Comparison of ENCODE assay signal across 16 cellular contexts in the genomic region with DNA sequence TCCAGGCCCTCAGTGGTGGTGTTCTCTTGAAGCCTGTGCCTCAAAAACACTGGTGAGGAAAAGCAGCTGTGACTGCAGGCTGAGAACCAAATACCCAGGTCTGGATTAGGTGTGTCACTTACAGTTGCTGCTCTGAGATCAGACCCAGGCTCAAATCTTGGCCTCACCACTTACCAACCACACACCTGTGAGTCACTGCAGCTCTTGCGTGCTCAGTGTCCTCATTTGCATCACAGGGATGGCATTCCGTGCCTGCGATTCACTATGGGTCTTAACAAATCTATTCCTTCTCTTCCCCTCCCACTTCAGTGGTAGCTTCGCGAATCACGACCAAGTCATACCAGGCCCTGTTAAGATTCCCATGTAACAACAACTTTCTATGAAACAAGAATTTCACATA.
A peak's percentile ranks its signal among the peaks of the same experiment; 100 is the strongest.
DNase-seq lines count a peak whose midpoint lies in the region; ATAC-seq and TF ChIP-seq lines count a peak whose summit lies in the region.
"Had no signal": no experiment of that assay in that cellular context is flagged by ENCODE, and none has a peak within 500 bp of the region (broad histone marks: within the 10 kb centered on the region; RNA-seq: fewer than 3 reads in every experiment).

No MANE protein-coding gene starts in this region.

- no peak for TF ChIP-seq POLR2A in thyroid gland (IDR thresholded peaks at IDR 0.05)

- no peaks in the 10 kb centered on the region for H3K36me3 ChIP-seq in PC-3 (ENCODE audit: low read depth, low read length)
- H3K36me3 ChIP-seq in thyroid gland = no peaks in the 10 kb centered on the region
- no peaks in the 10 kb centered on the region for H3K36me3 ChIP-seq in tibial artery
- H3K36me3 ChIP-seq: prostate gland had no signal

- no peaks in the 10 kb centered on the region for H3K79me2 ChIP-seq in PC-3 (ENCODE audit: low read length)
- H3K79me2 ChIP-seq: hepatocyte had no signal

- H3K9ac ChIP-seq in PC-3 (ENCODE audit: low read length) = no peak overlapping the region

- H3K9me3 Mint-ChIP-seq in activated T-helper 1 cell treated with anti-CD3 and anti-CD28 coated beads, Interleukin-12 subunit alpha, Interleukin-12 subunit beta, Interleukin-2, Interleukin-4 antibody, amounts not matched to agents 30 ng/mL and 10 ng/mL and 1 ng/mL, durations not matched to agents 14 hours and 24 hours and 36 hours = no peaks in the 10 kb centered on the region

- no peaks in the 10 kb centered on the region for H3K4me1 Mint-ChIP-seq in activated T-helper 1 cell treated with anti-CD3 and anti-CD28 coated beads, Interleukin-12 subunit alpha, Interleukin-12 subunit beta, Interleukin-2, Interleukin-4 antibody, amounts not matched to agents 30 ng/mL and 10 ng/mL and 1 ng/mL, durations not matched to agents 14 hours and 24 hours and 36 hours (ENCODE audit: low read depth)
- H3K4me1 Mint-ChIP-seq: mesothelial cell of epicardium had no signal

- H3K4me3 ChIP-seq in PC-3 (ENCODE audit: low read length) (no peak overlapping the region), thyroid gland (replicated peaks in 1 of 3) (no peak overlapping the region), tibial artery (no peak overlapping the region)
- H3K4me3 ChIP-seq: hepatocyte, prostate gland had no signal

- TF ChIP-seq CTCF in PC-3 (conservative IDR thresholded peaks at IDR 0.05; ENCODE audit: low read depth, low read length) = no peak
- TF ChIP-seq CTCF in thyroid gland (IDR thresholded peaks at IDR 0.05) = no peak
- TF ChIP-seq CTCF in tibial artery (IDR thresholded peaks at IDR 0.05) = no peak

- no peaks in the 10 kb centered on the region for H3K9me2 ChIP-seq in PC-3 (replicated peaks; ENCODE audit: low read length)

- no peaks in the 10 kb centered on the region for H3K36me3 Mint-ChIP-seq in activated T-helper 1 cell treated with anti-CD3 and anti-CD28 coated beads, Interleukin-12 subunit alpha, Interleukin-12 subunit beta, Interleukin-2, Interleukin-4 antibody, amounts not matched to agents 30 ng/mL and 10 ng/mL and 1 ng/mL, durations not matched to agents 14 hours and 24 hours and 36 hours (ENCODE audit: low read depth)
- H3K36me3 Mint-ChIP-seq: mesothelial cell of epicardium had no signal

- no peak overlapping the region for H3K4me3 Mint-ChIP-seq in activated T-helper 1 cell treated with anti-CD3 and anti-CD28 coated beads, Interleukin-12 subunit alpha, Interleukin-12 subunit beta, Interleukin-2, Interleukin-4 antibody, amounts not matched to agents 30 ng/mL and 10 ng/mL and 1 ng/mL, durations not matched to agents 14 hours and 24 hours and 36 hours
- H3K4me3 Mint-ChIP-seq: activated naive CD8-positive, alpha-beta T cell; mesothelial cell of epicardium had no signal

- POLR2A ChIA-PET in PC-3 (lab: Charles Lee; ENCODE audit: unreplicated experiment) = no interaction called here

- H3K27me3 Mint-ChIP-seq in activated T-helper 1 cell treated with anti-CD3 and anti-CD28 coated beads, Interleukin-12 subunit alpha, Interleukin-12 subunit beta, Interleukin-2, Interleukin-4 antibody, amounts not matched to agents 30 ng/mL and 10 ng/mL and 1 ng/mL, durations not matched to agents 14 hours and 24 hours and 36 hours (ENCODE audit: insufficient read depth) = no peaks in the 10 kb centered on the region

- H3K27ac ChIP-seq in PC-3 (ENCODE audit: low read length) = no peak overlapping the region
- no peak overlapping the region for H3K27ac ChIP-seq in thyroid gland
- no peak overlapping the region for H3K27ac ChIP-seq in tibial artery
- H3K27ac ChIP-seq: hepatocyte, prostate gland had no signal

- DNase-seq in GM04503 (ENCODE audit: low read depth) (peak; percentile 60), PC-3 (peak; percentile 1), myocyte (ENCODE audit: low read depth) (peak; percentile 76), thyroid gland (no peak), tibial artery (no peak)
- no peak for DNase-seq in activated T-helper 1 cell treated with anti-CD3 and anti-CD28 coated beads, Interleukin-12 subunit alpha, Interleukin-12 subunit beta, Interleukin-2, Interleukin-4 antibody, amounts not matched to agents 30 ng/mL and 10 ng/mL and 1 ng/mL, durations not matched to agents 14 hours and 24 hours and 36 hours (ENCODE audit: low spot score)
- DNase-seq in stimulated activated CD4-positive, alpha-beta T cell treated with anti-CD3 and anti-CD28 coated beads, Interleukin-4, amount 100 ng/mL, for 4 hours = no peak
- DNase-seq: COR-L47; Karpas-422; RPMI8226; stimulated activated CD4-positive, alpha-beta T cell treated with anti-CD3 and anti-CD28 coated beads, Interleukin-4, amount 100 ng/mL, for 24 hours had no signal

- H3K4me2 ChIP-seq in PC-3 (ENCODE audit: low read length) = no peak overlapping the region
- H3K4me2 ChIP-seq: hepatocyte had no signal

- no peaks in the 10 kb centered on the region for H3F3A ChIP-seq in PC-3 (ENCODE audit: low read length, unreplicated experiment)

- H2AFZ ChIP-seq in PC-3 (ENCODE audit: low read length) = no peak overlapping the region
- H2AFZ ChIP-seq: hepatocyte had no signal

- intact Hi-C loops in PC-3 (cut with micrococcal nuclease) (no loop called here), thyroid gland (cut with DNase I) (no loop called here), tibial artery (cut with DNase I; ENCODE audit: low total_unique reads) (no loop called here)
- intact Hi-C loops in activated T-helper 1 cell treated with anti-CD3 and anti-CD28 coated beads, Interleukin-12 subunit alpha, Interleukin-12 subunit beta, Interleukin-2, Interleukin-4 antibody, amounts not matched to agents 30 ng/mL and 10 ng/mL and 1 ng/mL, durations not matched to agents 14 hours and 24 hours and 36 hours (cut with micrococcal nuclease) = no loop called here

- no peak overlapping the region for H3K27ac Mint-ChIP-seq in activated T-helper 1 cell treated with anti-CD3 and anti-CD28 coated beads, Interleukin-12 subunit alpha, Interleukin-12 subunit beta, Interleukin-2, Interleukin-4 antibody, amounts not matched to agents 30 ng/mL and 10 ng/mL and 1 ng/mL, durations not matched to agents 14 hours and 24 hours and 36 hours
- H3K27ac Mint-ChIP-seq: activated naive CD8-positive, alpha-beta T cell; mesothelial cell of epicardium had no signal

- no peaks in the 10 kb centered on the region for H4K20me1 ChIP-seq in PC-3 (ENCODE audit: low read length)

- no TSS peak for BruUV-seq in PC-3 (replicated peaks; lab: Mats Ljungman, UMichigan)

- no peak for ATAC-seq in PC-3
- ATAC-seq in esophagus mucosa = peak; percentile 60

- H3K4me1 ChIP-seq in PC-3 (ENCODE audit: insufficient read depth, low read length) (no peaks in the 10 kb centered on the region), thyroid gland (no peaks in the 10 kb centered on the region), tibial artery (no peaks in the 10 kb centered on the region)
- H3K4me1 ChIP-seq: prostate gland had no signal

- WGBS in thyroid gland, 2 donors = 75 to 79% methylated on average over 6 of the region's 6 CpGs

- CTCF ChIA-PET in PC-3 (lab: Charles Lee) = no interaction called here

- H3K9me3 ChIP-seq in PC-3 (ENCODE audit: low read length) = no peaks in the 10 kb centered on the region
- H3K9me3 ChIP-seq in thyroid gland = no peaks in the 10 kb centered on the region
- peaks cover 0 to 11% (median 0%) of the 10 kb centered on the region in 3 donors for H3K9me3 ChIP-seq in tibial artery
- H3K9me3 ChIP-seq: prostate gland had no signal

- H3K27me3 ChIP-seq in PC-3 (ENCODE audit: low read length) (no peaks in the 10 kb centered on the region), thyroid gland (no peaks in the 10 kb centered on the region), tibial artery (no peaks in the 10 kb centered on the region)
- H3K27me3 ChIP-seq: hepatocyte had no signal

Comparison
In these comparisons a context has a peak if more than half of its experiments do, and no peak if none do; other contexts are left out.
1. DNase-seq: peak in GM04503 (single experiment), PC-3 (single experiment) and myocyte (single experiment); none in activated T-helper 1 cell treated with anti-CD3 and anti-CD28 coated beads, Interleukin-12 subunit alpha, Interleukin-12 subunit beta, Interleukin-2, Interleukin-4 antibody, amounts not matched to agents 30 ng/mL and 10 ng/mL and 1 ng/mL, durations not matched to agents 14 hours and 24 hours and 36 hours (single experiment), thyroid gland (0 of 2), tibial artery (0 of 2) and stimulated activated CD4-positive, alpha-beta T cell treated with anti-CD3 and anti-CD28 coated beads, Interleukin-4, amount 100 ng/mL, for 4 hours (0 of 2).